9 cellular contexts compared by ENCODE assay signal in genomic region chr2:24382363-24383021, GRCh38. TPM values are rescaled to one million over a fixed set of nuclear protein-coding genes. Genes with fewer than 3 reads are reported as not detected.
DNase-seq lines count a peak whose midpoint lies in the region; ATAC-seq and TF ChIP-seq lines count a peak whose summit lies in the region.
"Had no signal": no experiment of that assay in that cellular context is flagged by ENCODE, and none has a peak within 500 bp of the region (broad histone marks: within the 10 kb centered on the region; RNA-seq: fewer than 3 reads in every experiment).

No MANE protein-coding gene starts in this region.

- H3K4me1 Mint-ChIP-seq in activated naive CD4-positive, alpha-beta T cell treated with anti-CD3 and anti-CD28 coated beads for 36 hours (ENCODE audit: low read depth): no peaks in the 10 kb centered on the region
- no peaks in the 10 kb centered on the region for H3K4me1 Mint-ChIP-seq in glutamatergic neuron (ENCODE audit: low read depth, unreplicated experiment)
- H3K4me1 Mint-ChIP-seq in progenitor cell of endocrine pancreas (ENCODE audit: low read depth): peaks cover 1% of the 10 kb centered on the region

- no peaks in the 10 kb centered on the region for H3K36me3 ChIP-seq in MG63
- H3K36me3 ChIP-seq: BLaER1 treated with 17β-estradiol and CSF1 and Interleukin-3, amounts not matched to agents 10 nM and 100 nM had no signal

- CTCF ChIA-PET in activated naive CD4-positive, alpha-beta T cell treated with anti-CD3 and anti-CD28 coated beads for 36 hours (lab: Charles Lee): interaction anchor here (0.7 to 1.1 kb wide), 3 partner anchors 155 to 297 kb away, joined by 3 to 5 read pairs (median 3); no protein-coding TSS in a partner anchor

- no peaks in the 10 kb centered on the region for H3K9me3 ChIP-seq in MG63
- H3K9me3 ChIP-seq: BLaER1 treated with 17β-estradiol and CSF1 and Interleukin-3, amounts not matched to agents 10 nM and 100 nM had no signal

- in situ Hi-C loops in SK-MEL-5 (cut with HindIII; ENCODE audit: low pct_unique_long_range_greater_than_20kb, low sequenced_read_pairs): no loop called here

- intact Hi-C loops in activated naive CD4-positive, alpha-beta T cell treated with anti-CD3 and anti-CD28 coated beads for 36 hours (cut with micrococcal nuclease): loop anchor here (1.0 to 5.0 kb wide), 4 partner anchors 154 to 560 kb away; partner anchors contain the start of gene TP53I3

- H3K27me3 Mint-ChIP-seq in activated naive CD4-positive, alpha-beta T cell treated with anti-CD3 and anti-CD28 coated beads for 36 hours (ENCODE audit: low read depth): no peaks in the 10 kb centered on the region
- H3K27me3 Mint-ChIP-seq in glutamatergic neuron (ENCODE audit: unreplicated experiment): no peaks in the 10 kb centered on the region
- no peaks in the 10 kb centered on the region for H3K27me3 Mint-ChIP-seq in progenitor cell of endocrine pancreas

- H3K4me3 Mint-ChIP-seq in activated naive CD4-positive, alpha-beta T cell treated with anti-CD3 and anti-CD28 coated beads for 36 hours: no peak overlapping the region
- H3K4me3 Mint-ChIP-seq in glutamatergic neuron (ENCODE audit: unreplicated experiment) (no peak overlapping the region), progenitor cell of endocrine pancreas (ENCODE audit: low read depth) (no peak overlapping the region)

- TF ChIP-seq CTCF in glutamatergic neuron (IDR thresholded peaks at IDR 0.05; ENCODE audit: partially characterized antibody, unreplicated experiment): peak; percentile 70
- TF ChIP-seq CTCF in progenitor cell of endocrine pancreas (IDR thresholded peaks at IDR 0.05; ENCODE audit: unreplicated experiment): peak; percentile 74

- DNase-seq in SIG-M5 treated with dmso at 0.1 percent for 504 hours (lab: John Stamatoyannopoulos, UW; ENCODE audit: unreplicated experiment) (peak; percentile 74), SIG-M5 (lab: John Stamatoyannopoulos, UW) (no peak), MG63 (peak; percentile 38), SK-MEL-5 (ENCODE audit: low read depth, low spot score) (peak; percentile 90), glutamatergic neuron (peak; percentile 69), progenitor cell of endocrine pancreas (ENCODE audit: low spot score, unreplicated experiment) (peak; percentile 26)
- peak; percentile 74 for DNase-seq in activated naive CD4-positive, alpha-beta T cell treated with anti-CD3 and anti-CD28 coated beads for 36 hours

- no peak overlapping the region for H3K27ac Mint-ChIP-seq in activated naive CD4-positive, alpha-beta T cell treated with anti-CD3 and anti-CD28 coated beads for 36 hours
- H3K27ac Mint-ChIP-seq in glutamatergic neuron (ENCODE audit: unreplicated experiment) (no peak overlapping the region), progenitor cell of endocrine pancreas (no peak overlapping the region)

- H3K27me3 ChIP-seq in MG63: no peaks in the 10 kb centered on the region
- H3K27me3 ChIP-seq: BLaER1 treated with 17β-estradiol and CSF1 and Interleukin-3, amounts not matched to agents 10 nM and 100 nM had no signal

- H3K9me3 Mint-ChIP-seq in activated naive CD4-positive, alpha-beta T cell treated with anti-CD3 and anti-CD28 coated beads for 36 hours: no peaks in the 10 kb centered on the region
- H3K9me3 Mint-ChIP-seq in glutamatergic neuron (ENCODE audit: unreplicated experiment) (peaks cover 1% of the 10 kb centered on the region), progenitor cell of endocrine pancreas (ENCODE audit: low read depth) (no peaks in the 10 kb centered on the region)

- no peak for ATAC-seq in HG02938 (IDR thresholded peaks at IDR 0.05; ENCODE audit: unreplicated experiment)

- H3K4me3 ChIP-seq in MG63: no peak overlapping the region
- H3K4me3 ChIP-seq: BLaER1 treated with 17β-estradiol and CSF1 and Interleukin-3, amounts not matched to agents 10 nM and 100 nM had no signal

- H3K36me3 Mint-ChIP-seq in activated naive CD4-positive, alpha-beta T cell treated with anti-CD3 and anti-CD28 coated beads for 36 hours (ENCODE audit: low read depth): no peaks in the 10 kb centered on the region
- no peaks in the 10 kb centered on the region for H3K36me3 Mint-ChIP-seq in glutamatergic neuron (ENCODE audit: unreplicated experiment)
- no peaks in the 10 kb centered on the region for H3K36me3 Mint-ChIP-seq in progenitor cell of endocrine pancreas (ENCODE audit: insufficient read depth)

RNA-seq across cellular contexts. Expression of gene ITSN2, which starts 22.2 kb away (rescaled TPM):
- 7.2 and 16.9 TPM in 2 replicates for total RNA-seq in MG63 (2014; rRNA removed; shearing (Covaris generic); ENCODE audit: low replicate concordance)
- total RNA-seq in SK-MEL-5 (2014; rRNA removed; shearing (Covaris generic)): 29.7 and 39.5 TPM in 2 replicates
- 38.4 and 41.8 TPM in 2 replicates for polyA plus RNA-seq in SK-MEL-5 (2015; cell fraction: cytosol; rRNA removed)
- 90.5 and 116 TPM in 2 replicates for polyA plus RNA-seq in SK-MEL-5 (2015; cell fraction: nucleus; rRNA removed)
- total RNA-seq in activated naive CD4-positive, alpha-beta T cell treated with anti-CD3 and anti-CD28 coated beads for 36 hours: 10 to 100 TPM; 46.1 to 46.7 TPM
- total RNA-seq in glutamatergic neuron (ENCODE audit: unreplicated experiment): 6.4 TPM
- total RNA-seq in progenitor cell of endocrine pancreas: 25.5 and 26.7 TPM in 2 replicates
